1 cellular context compared by ENCODE assay signal in the genomic region with DNA sequence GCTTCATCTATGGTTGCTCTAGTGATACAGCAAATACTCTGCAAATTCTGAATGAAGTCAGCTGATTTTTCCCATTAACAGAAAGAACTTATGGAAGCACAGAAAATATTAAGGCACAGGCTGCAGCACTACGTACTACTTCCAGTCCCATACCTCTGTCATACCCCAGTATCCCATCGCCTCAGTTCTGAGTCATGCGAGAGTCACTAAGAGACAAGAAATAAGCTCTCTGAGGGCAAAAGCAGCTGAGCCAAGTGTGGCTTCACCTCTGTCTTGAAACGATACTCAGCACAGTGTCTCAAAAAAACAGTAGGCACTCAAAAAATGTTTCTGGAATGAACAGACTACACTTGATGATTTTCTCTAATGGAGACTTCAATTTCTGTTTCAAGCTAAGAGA.
TF ChIP-seq lines count a peak whose summit lies in the region.

No MANE protein-coding gene starts in this region.

TF ChIP-seq in GM23338, 12 proteins besides CTCF, POLR2A, EP300 and RAD21 (continued from another document):
- TF ChIP-seq, protein P1, sequence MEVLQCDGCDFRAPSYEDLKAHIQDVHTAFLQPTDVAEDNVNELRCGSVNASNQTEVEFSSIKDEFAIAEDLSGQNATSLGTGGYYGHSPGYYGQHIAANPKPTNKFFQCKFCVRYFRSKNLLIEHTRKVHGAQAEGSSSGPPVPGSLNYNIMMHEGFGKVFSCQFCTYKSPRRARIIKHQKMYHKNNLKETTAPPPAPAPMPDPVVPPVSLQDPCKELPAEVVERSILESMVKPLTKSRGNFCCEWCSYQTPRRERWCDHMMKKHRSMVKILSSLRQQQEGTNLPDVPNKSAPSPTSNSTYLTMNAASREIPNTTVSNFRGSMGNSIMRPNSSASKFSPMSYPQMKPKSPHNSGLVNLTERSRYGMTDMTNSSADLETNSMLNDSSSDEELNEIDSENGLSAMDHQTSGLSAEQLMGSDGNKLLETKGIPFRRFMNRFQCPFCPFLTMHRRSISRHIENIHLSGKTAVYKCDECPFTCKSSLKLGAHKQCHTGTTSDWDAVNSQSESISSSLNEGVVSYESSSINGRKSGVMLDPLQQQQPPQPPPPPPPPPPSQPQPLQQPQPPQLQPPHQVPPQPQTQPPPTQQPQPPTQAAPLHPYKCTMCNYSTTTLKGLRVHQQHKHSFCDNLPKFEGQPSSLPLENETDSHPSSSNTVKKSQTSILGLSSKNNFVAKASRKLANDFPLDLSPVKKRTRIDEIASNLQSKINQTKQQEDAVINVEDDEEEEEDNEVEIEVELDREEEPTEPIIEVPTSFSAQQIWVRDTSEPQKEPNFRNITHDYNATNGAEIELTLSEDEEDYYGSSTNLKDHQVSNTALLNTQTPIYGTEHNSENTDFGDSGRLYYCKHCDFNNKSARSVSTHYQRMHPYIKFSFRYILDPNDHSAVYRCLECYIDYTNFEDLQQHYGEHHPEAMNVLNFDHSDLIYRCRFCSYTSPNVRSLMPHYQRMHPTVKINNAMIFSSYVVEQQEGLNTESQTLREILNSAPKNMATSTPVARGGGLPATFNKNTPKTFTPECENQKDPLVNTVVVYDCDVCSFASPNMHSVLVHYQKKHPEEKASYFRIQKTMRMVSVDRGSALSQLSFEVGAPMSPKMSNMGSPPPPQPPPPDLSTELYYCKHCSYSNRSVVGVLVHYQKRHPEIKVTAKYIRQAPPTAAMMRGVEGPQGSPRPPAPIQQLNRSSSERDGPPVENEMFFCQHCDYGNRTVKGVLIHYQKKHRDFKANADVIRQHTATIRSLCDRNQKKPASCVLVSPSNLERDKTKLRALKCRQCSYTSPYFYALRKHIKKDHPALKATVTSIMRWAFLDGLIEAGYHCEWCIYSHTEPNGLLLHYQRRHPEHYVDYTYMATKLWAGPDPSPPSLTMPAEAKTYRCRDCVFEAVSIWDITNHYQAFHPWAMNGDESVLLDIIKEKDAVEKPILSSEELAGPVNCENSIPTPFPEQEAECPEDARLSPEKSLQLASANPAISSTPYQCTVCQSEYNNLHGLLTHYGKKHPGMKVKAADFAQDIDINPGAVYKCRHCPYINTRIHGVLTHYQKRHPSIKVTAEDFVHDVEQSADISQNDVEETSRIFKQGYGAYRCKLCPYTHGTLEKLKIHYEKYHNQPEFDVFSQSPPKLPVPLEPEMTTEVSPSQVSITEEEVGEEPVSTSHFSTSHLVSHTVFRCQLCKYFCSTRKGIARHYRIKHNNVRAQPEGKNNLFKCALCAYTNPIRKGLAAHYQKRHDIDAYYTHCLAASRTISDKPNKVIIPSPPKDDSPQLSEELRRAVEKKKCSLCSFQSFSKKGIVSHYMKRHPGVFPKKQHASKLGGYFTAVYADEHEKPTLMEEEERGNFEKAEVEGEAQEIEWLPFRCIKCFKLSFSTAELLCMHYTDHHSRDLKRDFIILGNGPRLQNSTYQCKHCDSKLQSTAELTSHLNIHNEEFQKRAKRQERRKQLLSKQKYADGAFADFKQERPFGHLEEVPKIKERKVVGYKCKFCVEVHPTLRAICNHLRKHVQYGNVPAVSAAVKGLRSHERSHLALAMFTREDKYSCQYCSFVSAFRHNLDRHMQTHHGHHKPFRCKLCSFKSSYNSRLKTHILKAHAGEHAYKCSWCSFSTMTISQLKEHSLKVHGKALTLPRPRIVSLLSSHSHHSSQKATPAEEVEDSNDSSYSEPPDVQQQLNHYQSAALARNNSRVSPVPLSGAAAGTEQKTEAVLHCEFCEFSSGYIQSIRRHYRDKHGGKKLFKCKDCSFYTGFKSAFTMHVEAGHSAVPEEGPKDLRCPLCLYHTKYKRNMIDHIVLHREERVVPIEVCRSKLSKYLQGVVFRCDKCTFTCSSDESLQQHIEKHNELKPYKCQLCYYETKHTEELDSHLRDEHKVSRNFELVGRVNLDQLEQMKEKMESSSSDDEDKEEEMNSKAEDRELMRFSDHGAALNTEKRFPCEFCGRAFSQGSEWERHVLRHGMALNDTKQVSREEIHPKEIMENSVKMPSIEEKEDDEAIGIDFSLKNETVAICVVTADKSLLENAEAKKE (CRISPR knock-in tag; IDR thresholded peaks at IDR 0.05), result no peak
- TF ChIP-seq ZNF331 (CRISPR knock-in tag; IDR thresholded peaks at IDR 0.05; ENCODE audit: low read depth) (no peak), STAT1 (IDR thresholded peaks at IDR 0.05; ENCODE audit: unreplicated experiment) (no peak)
